ENCODE assay signal across 1 cellular context in the genomic region with DNA sequence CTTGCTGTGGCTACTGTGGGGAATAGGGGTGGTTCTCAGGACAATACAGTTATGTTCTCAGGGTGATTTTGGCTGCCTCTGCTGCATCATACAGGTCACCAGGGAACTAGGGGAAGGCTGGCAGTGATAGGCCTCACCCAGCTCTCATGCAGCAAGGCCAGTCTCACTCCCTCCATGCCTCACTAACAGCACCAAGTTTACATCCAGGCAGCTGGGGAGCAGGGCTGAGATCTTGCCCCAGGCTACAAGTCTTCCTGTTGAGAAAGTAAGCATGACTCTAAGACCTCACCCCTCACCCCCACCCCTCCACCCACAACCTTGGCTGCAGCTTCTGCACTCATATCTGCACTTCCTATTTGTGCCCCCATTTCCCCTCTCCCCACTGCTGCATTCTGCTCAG.
TF ChIP-seq lines count a peak whose summit lies in the region.

No MANE protein-coding gene starts in this region.

TF ChIP-seq in SK-N-SH treated with all-trans-retinoic acid at 6 μM for 48 hours, 23 proteins besides CTCF, POLR2A, EP300 and RAD21 (continued from another document):
- TF ChIP-seq, protein P1, sequence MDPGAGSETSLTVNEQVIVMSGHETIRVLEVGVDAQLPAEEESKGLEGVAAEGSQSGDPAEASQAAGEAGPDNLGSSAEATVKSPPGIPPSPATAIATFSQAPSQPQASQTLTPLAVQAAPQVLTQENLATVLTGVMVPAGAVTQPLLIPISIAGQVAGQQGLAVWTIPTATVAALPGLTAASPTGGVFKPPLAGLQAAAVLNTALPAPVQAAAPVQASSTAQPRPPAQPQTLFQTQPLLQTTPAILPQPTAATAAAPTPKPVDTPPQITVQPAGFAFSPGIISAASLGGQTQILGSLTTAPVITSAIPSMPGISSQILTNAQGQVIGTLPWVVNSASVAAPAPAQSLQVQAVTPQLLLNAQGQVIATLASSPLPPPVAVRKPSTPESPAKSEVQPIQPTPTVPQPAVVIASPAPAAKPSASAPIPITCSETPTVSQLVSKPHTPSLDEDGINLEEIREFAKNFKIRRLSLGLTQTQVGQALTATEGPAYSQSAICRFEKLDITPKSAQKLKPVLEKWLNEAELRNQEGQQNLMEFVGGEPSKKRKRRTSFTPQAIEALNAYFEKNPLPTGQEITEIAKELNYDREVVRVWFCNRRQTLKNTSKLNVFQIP (CRISPR knock-in tag; IDR thresholded peaks at IDR 0.05; ENCODE audit: borderline replicate concordance, low read depth): no peak
